In genomic region chr16:79358188-79358587, GRCh38 we compare ENCODE assay signal across 27 cellular contexts.
"Had no signal": no experiment of that assay in that cellular context is flagged by ENCODE, and none has a peak within 500 bp of the region (broad histone marks: within the 10 kb centered on the region; RNA-seq: fewer than 3 reads in every experiment).

No MANE protein-coding gene starts in this region.

- H3K36me3 ChIP-seq: brain microvascular endothelial cell, colonic mucosa, esophagus muscularis mucosa, gastroesophageal sphincter had no signal

- FAIRE-seq: astrocyte had no signal

- H3K4me3 ChIP-seq: colonic mucosa, dorsolateral prefrontal cortex, esophagus muscularis mucosa, gastroesophageal sphincter had no signal

- H3K4me1 ChIP-seq: colonic mucosa, esophagus muscularis mucosa, gastroesophageal sphincter had no signal

- H3K27ac ChIP-seq: brain microvascular endothelial cell, colonic mucosa, dorsolateral prefrontal cortex, esophagus muscularis mucosa, gastroesophageal sphincter had no signal

- DNase-seq: activated CD4-positive, alpha-beta memory T cell treated with anti-CD3 and anti-CD28 coated beads for 36 hours; activated CD4-positive, alpha-beta T cell treated with anti-CD3 and anti-CD28 coated beads for 36 hours; activated CD4-positive, alpha-beta T cell treated with anti-CD3 and anti-CD28 coated beads, Interleukin-2, amount 10 ng/mL, durations not matched to agents 24 days and 14 days; activated CD4-positive, CD25-positive, alpha-beta regulatory T cell; activated CD4-positive, CD25-positive, alpha-beta regulatory T cell treated with anti-CD3 and anti-CD28 coated beads, Interleukin-2, amount 50 U/mL, for 72 hours; activated CD8-positive, alpha-beta memory T cell treated with anti-CD3 and anti-CD28 coated beads, Interleukin-2, amount 10 ng/mL, durations not matched to agents 7 days and 5 days; activated CD8-positive, alpha-beta memory T cell treated with anti-CD3 and anti-CD28 coated beads, Interleukin-2, amount 50 U/mL, for 4 hours; activated CD8-positive, alpha-beta T cell treated with anti-CD3 and anti-CD28 coated beads, Interleukin-2, amount 10 ng/mL, durations not matched to agents 7 days and 5 days; activated effector memory CD4-positive, alpha-beta T cell treated with anti-CD3 and anti-CD28 coated beads, Interleukin-2, amount 50 U/mL, for 16 hours; activated naive CD4-positive, alpha-beta T cell treated with anti-CD3 and anti-CD28 coated beads, Interleukin-2, amount 10 ng/mL, durations not matched to agents 7 days and 5 days; activated naive CD8-positive, alpha-beta T cell treated with anti-CD3 and anti-CD28 coated beads, Interleukin-2, amount 10 ng/mL, durations not matched to agents 7 days and 5 days; activated T-cell treated with anti-CD3 and anti-CD28 coated beads, Interleukin-2, amount 50 U/mL, for 1 hour; activated T-cell treated with anti-CD3 and anti-CD28 coated beads, Interleukin-2, amount 50 U/mL, for 48 hours; brain microvascular endothelial cell; central memory CD4-positive, alpha-beta T cell; cerebellar nuclear complex; colonic mucosa; dorsolateral prefrontal cortex; effector memory CD4-positive, alpha-beta T cell; erythroblast; foreskin melanocyte; T-helper 1 cell; T-helper 2 cell had no signal

- H3K9me3 ChIP-seq: colonic mucosa had no signal

- H3K27me3 ChIP-seq: brain microvascular endothelial cell, colonic mucosa, esophagus muscularis mucosa, gastroesophageal sphincter had no signal

- ATAC-seq: activated CD4-positive, alpha-beta T cell treated with anti-CD3 and anti-CD28 coated beads for 36 hours; activated CD8-positive, alpha-beta memory T cell treated with anti-CD3 and anti-CD28 coated beads, Interleukin-2, amount 10 ng/mL, durations not matched to agents 7 days and 5 days; activated CD8-positive, alpha-beta T cell treated with anti-CD3 and anti-CD28 coated beads, Interleukin-2, amount 10 ng/mL, durations not matched to agents 7 days and 5 days; activated naive CD4-positive, alpha-beta T cell treated with anti-CD3 and anti-CD28 coated beads, Interleukin-2, amount 50 U/mL, for 72 hours; gastroesophageal sphincter had no signal
